ENCODE assay signal across 8 cellular contexts in the genomic region with DNA sequence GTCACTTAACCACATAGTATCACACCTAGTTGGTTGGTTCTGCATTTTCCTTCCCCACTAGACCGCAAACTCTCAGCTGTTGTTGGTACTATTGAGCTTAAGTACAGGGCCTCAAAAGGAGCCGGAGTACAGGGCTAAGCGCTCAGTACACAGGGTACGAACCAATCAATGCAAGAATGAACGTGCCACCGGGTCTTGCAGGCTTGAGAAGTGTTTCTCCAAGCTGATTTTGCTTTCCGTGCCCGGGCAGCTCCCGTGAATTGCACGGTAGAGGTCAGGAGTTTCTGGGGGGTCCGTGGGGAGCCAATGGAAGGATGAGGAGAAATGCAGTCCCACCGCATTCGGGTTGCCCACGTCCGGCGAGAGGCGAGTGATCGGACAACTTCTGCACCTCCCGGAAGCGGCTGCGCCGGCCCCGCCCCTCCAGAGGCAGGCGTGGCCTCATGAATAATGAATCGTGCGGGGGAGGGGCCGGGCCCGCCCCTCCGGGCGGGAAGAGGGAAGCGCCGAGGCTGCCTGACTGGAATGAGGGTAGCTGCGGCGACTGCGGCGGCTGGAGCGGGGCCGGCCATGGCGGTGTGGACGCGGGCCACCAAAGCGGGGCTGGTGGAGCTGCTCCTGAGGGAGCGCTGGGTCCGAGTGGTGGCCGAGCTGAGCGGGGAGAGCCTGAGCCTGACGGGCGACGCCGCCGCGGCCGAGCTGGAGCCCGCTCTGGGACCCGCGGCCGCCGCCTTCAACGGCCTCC. TPM values are rescaled to one million over a fixed set of nuclear protein-coding genes. Genes with fewer than 3 reads are reported as not detected.
DNase-seq lines count a peak whose midpoint lies in the region; ATAC-seq and TF ChIP-seq lines count a peak whose summit lies in the region.

A gene (plus strand): TSS at position 523 of the 745 bp plus-strand sequence. CDS start 3 bp downstream, at position 526.

- peaks cover 27% of the 10 kb centered on the region for H3K36me3 Mint-ChIP-seq in activated T-helper 2 cell treated with anti-CD3 and anti-CD28 coated beads, Interferon-gamma antibody, Interleukin-2, Interleukin-4, amounts not matched to agents 10 μg/mL and 5 μg/mL and 100 μg/mL, durations not matched to agents 14 hours and 24 hours and 36 hours (ENCODE audit: low read depth)
- H3K36me3 Mint-ChIP-seq in naive thymus-derived CD8-positive, alpha-beta T cell, result peaks cover 0 to 2% (median 0%) of the 10 kb centered on the region in 3 donors

- H3K4me3 Mint-ChIP-seq in activated T-helper 2 cell treated with anti-CD3 and anti-CD28 coated beads, Interferon-gamma antibody, Interleukin-2, Interleukin-4, amounts not matched to agents 10 μg/mL and 5 μg/mL and 100 μg/mL, durations not matched to agents 14 hours and 24 hours and 36 hours (ENCODE audit: low read depth), result peak within 1 kb of the TSS; percentile 92
- peak within 1 kb of the TSS; percentile 97 to 100 (median 99) for H3K4me3 Mint-ChIP-seq in naive thymus-derived CD8-positive, alpha-beta T cell

- ATAC-seq in GM21576 (IDR thresholded peaks at IDR 0.05; ENCODE audit: unreplicated experiment), result peak; percentile 81
- ATAC-seq in naive thymus-derived CD8-positive, alpha-beta T cell, result peak; percentile 77 to 82

- intact Hi-C loops in activated T-helper 2 cell treated with anti-CD3 and anti-CD28 coated beads, Interferon-gamma antibody, Interleukin-2, Interleukin-4, amounts not matched to agents 10 μg/mL and 5 μg/mL and 100 μg/mL, durations not matched to agents 14 hours and 24 hours and 36 hours (cut with micrococcal nuclease), result loop anchor here (1.0 to 5.0 kb wide), 2 partner anchors 21 to 55 kb away; a partner anchor contains a TSS

- H3K4me1 Mint-ChIP-seq in activated T-helper 2 cell treated with anti-CD3 and anti-CD28 coated beads, Interferon-gamma antibody, Interleukin-2, Interleukin-4, amounts not matched to agents 10 μg/mL and 5 μg/mL and 100 μg/mL, durations not matched to agents 14 hours and 24 hours and 36 hours (ENCODE audit: low read depth), result peaks cover 47% of the 10 kb centered on the region
- H3K4me1 Mint-ChIP-seq in naive thymus-derived CD8-positive, alpha-beta T cell, result peaks cover 28 to 52% (median 45%) of the 10 kb centered on the region in 4 donors

- POLR2A ChIA-PET in naive thymus-derived CD8-positive, alpha-beta T cell (lab: Charles Lee), result interaction anchor here (0.5 to 2.8 kb wide), 6 partner anchors 20 to 202 kb away, joined by 3 to 17 read pairs (median 4); a partner anchor contains a TSS

- no peak for TF ChIP-seq CTCF in fibroblast of mammary gland (conservative IDR thresholded peaks at IDR 0.05; ENCODE audit: control insufficient read depth, insufficient read depth, low read depth, low read length)

- no peaks in the 10 kb centered on the region for H3K27me3 Mint-ChIP-seq in activated T-helper 2 cell treated with anti-CD3 and anti-CD28 coated beads, Interferon-gamma antibody, Interleukin-2, Interleukin-4, amounts not matched to agents 10 μg/mL and 5 μg/mL and 100 μg/mL, durations not matched to agents 14 hours and 24 hours and 36 hours (ENCODE audit: low read depth)
- H3K27me3 Mint-ChIP-seq in naive thymus-derived CD8-positive, alpha-beta T cell, result no peaks in the 10 kb centered on the region

- no peaks in the 10 kb centered on the region for H3K9me3 Mint-ChIP-seq in activated T-helper 2 cell treated with anti-CD3 and anti-CD28 coated beads, Interferon-gamma antibody, Interleukin-2, Interleukin-4, amounts not matched to agents 10 μg/mL and 5 μg/mL and 100 μg/mL, durations not matched to agents 14 hours and 24 hours and 36 hours
- H3K9me3 Mint-ChIP-seq in naive thymus-derived CD8-positive, alpha-beta T cell, result no peaks in the 10 kb centered on the region

- DNase-seq in DMS79 (lab: John Stamatoyannopoulos, UW) (peak; percentile 33), RKO (ENCODE audit: low spot score) (peak; percentile 91), fibroblast of mammary gland (ENCODE audit: low read depth) (peak; percentile 77)
- peak; percentile 80 for DNase-seq in Jurkat, Clone E6-1 (ENCODE audit: low read depth, low spot score)
- DNase-seq in activated T-helper 2 cell treated with anti-CD3 and anti-CD28 coated beads, Interferon-gamma antibody, Interleukin-2, Interleukin-4, amounts not matched to agents 10 μg/mL and 5 μg/mL and 100 μg/mL, durations not matched to agents 14 hours and 24 hours and 36 hours (ENCODE audit: low spot score), result peak; percentile 81
- peak; percentile 61 to 87 (median 78) for DNase-seq in naive thymus-derived CD8-positive, alpha-beta T cell
- DNase-seq in stimulated activated naive CD4-positive, alpha-beta T cell treated with Interleukin-2 at 50 U/mL for 16 hours (lab: John Stamatoyannopoulos, UW), result peak; percentile 73

- peak within 1 kb of the TSS; percentile 73 for H3K4me3 ChIP-seq in Jurkat, Clone E6-1 (ENCODE audit: low read length)
- peak within 1 kb of the TSS; percentile 90 for H3K4me3 ChIP-seq in fibroblast of mammary gland (ENCODE audit: control insufficient read depth, low read depth, low read length)

- peak within 1 kb of the TSS; percentile 98 for H3K27ac Mint-ChIP-seq in activated T-helper 2 cell treated with anti-CD3 and anti-CD28 coated beads, Interferon-gamma antibody, Interleukin-2, Interleukin-4, amounts not matched to agents 10 μg/mL and 5 μg/mL and 100 μg/mL, durations not matched to agents 14 hours and 24 hours and 36 hours
- H3K27ac Mint-ChIP-seq in naive thymus-derived CD8-positive, alpha-beta T cell, result peak within 1 kb of the TSS; percentile 85 to 99 (median 98)

RNA-seq across cellular contexts. Expression of the gene that starts here (rescaled TPM):
- 3.3 TPM for polyA plus RNA-seq in Jurkat, Clone E6-1 (2012; ENCODE audit: insufficient read depth, insufficient read length)
- 29.8 and 30.4 TPM in 2 replicates for total RNA-seq in activated T-helper 2 cell treated with anti-CD3 and anti-CD28 coated beads, Interferon-gamma antibody, Interleukin-2, Interleukin-4, amounts not matched to agents 10 μg/mL and 5 μg/mL and 100 μg/mL, durations not matched to agents 14 hours and 24 hours and 36 hours
- total RNA-seq in naive thymus-derived CD8-positive, alpha-beta T cell, result 10 to 100 TPM; 11.0 to 12.9 TPM
- 10 to 100 TPM in 1 of 3 donors, 1 to 10 TPM in 2; 3.7 to 15.0 (median 7.6) TPM for polyA plus RNA-seq in naive thymus-derived CD8-positive, alpha-beta T cell

Comparison
In these comparisons a context has a peak if more than half of its experiments do, and no peak if none do; other contexts are left out.
1. Peak in every context shown above with its lines: DNase-seq, ATAC-seq and H3K4me3 ChIP-seq.
2. DNase-seq: peak in every context shown above with its lines; median percentile 91 in RKO; 81 in activated T-helper 2 cell treated with anti-CD3 and anti-CD28 coated beads, Interferon-gamma antibody, Interleukin-2, Interleukin-4, amounts not matched to agents 10 μg/mL and 5 μg/mL and 100 μg/mL, durations not matched to agents 14 hours and 24 hours and 36 hours; 80 in Jurkat, Clone E6-1; 78 in naive thymus-derived CD8-positive, alpha-beta T cell; 77 in fibroblast of mammary gland; 73 in stimulated activated naive CD4-positive, alpha-beta T cell treated with Interleukin-2 at 50 U/mL for 16 hours; 33 in DMS79.